Comparison of ENCODE assay signal across 13 cellular contexts in the genomic region with DNA sequence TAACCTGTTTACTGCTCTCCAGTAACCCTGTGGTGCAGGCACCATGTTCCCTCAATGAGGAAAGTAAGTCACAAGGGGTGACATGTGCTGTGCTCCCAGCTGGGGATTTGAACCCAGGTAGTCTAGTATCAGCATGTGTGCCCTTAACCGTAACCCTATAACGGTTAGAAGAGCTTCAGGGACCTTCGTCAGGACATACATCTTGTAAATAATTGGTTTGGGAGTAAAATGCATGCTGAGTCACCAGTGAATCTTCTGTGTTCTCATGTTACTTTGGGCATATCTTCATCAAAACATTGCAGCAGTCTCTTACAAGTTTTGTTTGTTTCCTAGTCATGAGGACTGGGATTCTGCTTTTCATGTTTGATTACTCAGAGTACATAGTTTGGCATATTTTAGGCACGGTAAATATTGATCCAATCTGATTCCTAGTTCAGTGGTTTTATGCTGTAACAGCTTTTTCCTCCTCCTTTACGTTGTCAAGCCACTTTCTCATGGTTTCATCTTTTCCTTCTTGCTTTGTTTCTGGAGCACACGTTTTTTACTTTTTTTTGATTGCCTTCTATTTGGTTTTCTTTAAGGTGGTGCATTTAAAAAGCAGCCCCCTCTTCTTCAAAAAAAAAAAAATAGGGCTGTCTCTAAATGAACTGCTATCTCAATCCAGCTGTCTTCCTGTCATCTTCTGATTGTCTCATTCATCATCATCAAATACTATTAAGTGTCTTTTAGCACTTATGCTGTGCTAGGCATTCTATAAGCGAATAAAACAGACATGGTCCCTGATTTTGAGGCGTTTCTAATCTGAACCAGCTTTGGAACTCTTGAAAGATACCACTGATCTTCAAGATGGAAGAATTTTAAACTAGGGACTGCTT. TPM values are rescaled to one million over a fixed set of nuclear protein-coding genes. Genes with fewer than 3 reads are reported as not detected.
DNase-seq lines count a peak whose midpoint lies in the region; ATAC-seq and TF ChIP-seq lines count a peak whose summit lies in the region.
"Had no signal": no experiment of that assay in that cellular context is flagged by ENCODE, and none has a peak within 500 bp of the region (broad histone marks: within the 10 kb centered on the region; RNA-seq: fewer than 3 reads in every experiment).

No MANE protein-coding gene starts in this region.

- H3K9me3 ChIP-seq in smooth muscle cell (replicated peaks; ENCODE audit: low read depth) = no peaks in the 10 kb centered on the region
- H3K9me3 ChIP-seq: left lung had no signal

- CTCF ChIA-PET in RWPE1 (lab: Yijun Ruan, JAX) = interaction anchor here (0.6 kb wide), 1 partner anchor 182 kb away, joined by 3 read pairs; no protein-coding TSS in a partner anchor

- H3K4me3 ChIP-seq in fibroblast of mammary gland (ENCODE audit: control insufficient read depth, low read depth, low read length) (no peak overlapping the region), smooth muscle cell (no peak overlapping the region)
- H3K4me3 ChIP-seq: left lung had no signal

- H3K4me2 ChIP-seq in smooth muscle cell = peak overlapping the region; percentile 8

- H3K79me2 ChIP-seq in smooth muscle cell (ENCODE audit: low read depth) = no peaks in the 10 kb centered on the region

- no peak for TF ChIP-seq CTCF in RWPE1 (conservative IDR thresholded peaks at IDR 0.05; ENCODE audit: low read depth)
- TF ChIP-seq CTCF in fibroblast of mammary gland (conservative IDR thresholded peaks at IDR 0.05; ENCODE audit: control insufficient read depth, insufficient read depth, low read depth, low read length) = no peak
- no peak for TF ChIP-seq CTCF in smooth muscle cell (IDR thresholded peaks at IDR 0.05; ENCODE audit: borderline replicate concordance, insufficient read depth, poor library complexity, severe bottlenecking)

- H4K20me1 ChIP-seq in smooth muscle cell (ENCODE audit: low read depth) = no peaks in the 10 kb centered on the region

- H3K27ac ChIP-seq in RWPE1 (no peak overlapping the region), smooth muscle cell (ENCODE audit: low read depth) (no peak overlapping the region)
- H3K27ac ChIP-seq: left lung had no signal

- peaks cover 7% of the 10 kb centered on the region for H3K4me1 ChIP-seq in smooth muscle cell (ENCODE audit: low read depth)
- H3K4me1 ChIP-seq: left lung had no signal

- 43% methylated on average over 8 of the region's 8 CpGs for WGBS in smooth muscle cell (ENCODE audit: low lambda C conversion rate)

- H3K36me3 ChIP-seq in smooth muscle cell (ENCODE audit: low read depth) = no peaks in the 10 kb centered on the region

- no peak for ATAC-seq in HG03342 (IDR thresholded peaks at IDR 0.05; ENCODE audit: unreplicated experiment)
- no peak for ATAC-seq in HG02938 (IDR thresholded peaks at IDR 0.05; ENCODE audit: unreplicated experiment)
- ATAC-seq: HCT116, left lung had no signal

- DNase-seq in NCI-H510A treated with DMSO at 0.1 percent for 48 hours (lab: John Stamatoyannopoulos, UW) (peak; percentile 25), NCI-H510A (lab: John Stamatoyannopoulos, UW) (no peak), RWPE1 (ENCODE audit: low spot score) (peak; percentile 25), fibroblast of mammary gland (ENCODE audit: low read depth) (peak; percentile 92), smooth muscle cell (lab: John Stamatoyannopoulos, UW; ENCODE audit: unreplicated experiment) (no peak), RPMI8226 (no peak)
- DNase-seq: CD4-positive, alpha-beta T cell; left lung; stimulated activated CD4-positive, alpha-beta T cell treated with anti-CD3 and anti-CD28 coated beads, Interleukin-15, amount 100 ng/mL, for 24 hours; substantia nigra had no signal

- POLR2A ChIA-PET in RWPE1 (lab: Yijun Ruan, JAX; ENCODE audit: low non-redundant PET) = no interaction called here

- no peaks in the 10 kb centered on the region for H3K27me3 ChIP-seq in smooth muscle cell (ENCODE audit: low read depth)
- H3K27me3 ChIP-seq: left lung had no signal

- no peaks in the 10 kb centered on the region for H3F3A ChIP-seq in smooth muscle cell (ENCODE audit: low read depth)

- H3K9ac ChIP-seq in smooth muscle cell (ENCODE audit: low read depth) = no peak overlapping the region

- H2AFZ ChIP-seq in smooth muscle cell (ENCODE audit: low read depth) = no peak overlapping the region

RNA-seq across cellular contexts. Expression of gene CLIP4, which starts 50.4 kb away (rescaled TPM):
- 18.9 and 27.1 TPM in 2 replicates for total RNA-seq in smooth muscle cell
- 5.7 and 12.5 TPM in 2 replicates for polyA plus RNA-seq in smooth muscle cell

Comparison
In these comparisons a context has a peak if more than half of its experiments do, and no peak if none do; other contexts are left out.
1. DNase-seq: peak in NCI-H510A treated with DMSO at 0.1 percent for 48 hours (single experiment), RWPE1 (single experiment) and fibroblast of mammary gland (single experiment); none in NCI-H510A (single experiment), smooth muscle cell (single experiment) and RPMI8226 (single experiment).